23 cellular contexts compared by ENCODE assay signal in the genomic region with DNA sequence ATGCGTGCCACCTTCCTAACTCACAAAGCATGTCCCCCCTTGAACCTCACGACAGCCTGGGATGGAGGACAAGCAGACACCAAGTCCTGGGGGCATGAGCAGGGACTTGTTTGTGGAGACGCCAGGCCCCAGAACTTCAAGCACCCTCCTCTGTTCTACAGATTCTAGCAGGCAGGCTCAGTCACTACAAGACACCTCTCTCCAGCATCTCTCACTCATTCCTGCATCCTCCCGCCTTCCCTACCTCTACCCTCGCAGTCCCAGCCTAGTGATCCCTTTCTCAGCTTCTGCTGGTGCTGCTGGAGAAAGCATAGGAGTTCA. TPM values are rescaled to one million over a fixed set of nuclear protein-coding genes. Genes with fewer than 3 reads are reported as not detected.
DNase-seq lines count a peak whose midpoint lies in the region; ATAC-seq and TF ChIP-seq lines count a peak whose summit lies in the region.
"Had no signal": no experiment of that assay in that cellular context is flagged by ENCODE, and none has a peak within 500 bp of the region (broad histone marks: within the 10 kb centered on the region; RNA-seq: fewer than 3 reads in every experiment).

No MANE protein-coding gene starts in this region.

- ATAC-seq in RWPE2 (ENCODE audit: low read depth) (no peak), HG03469 (IDR thresholded peaks at IDR 0.05; ENCODE audit: unreplicated experiment) (no peak), heart left ventricle (no peak)
- ATAC-seq: activated T-cell treated with anti-CD3 and anti-CD28 coated beads, Interleukin-2, amount 50 U/mL, for 4 hours; heart right ventricle had no signal

- H3K4me1 Mint-ChIP-seq in progenitor cell of endocrine pancreas (ENCODE audit: low read depth): peaks cover 59% of the 10 kb centered on the region

- H3K36me3 ChIP-seq in BLaER1: no peaks in the 10 kb centered on the region
- peaks cover 10% of the 10 kb centered on the region for H3K36me3 ChIP-seq in RWPE2 (ENCODE audit: low read depth)
- H3K36me3 ChIP-seq in liver (ENCODE audit: control insufficient read depth in 4 of 4, insufficient read depth in 3 of 4, low read depth in 1 of 4, low read length in 3 of 4): no peaks in the 10 kb centered on the region
- H3K36me3 ChIP-seq in heart left ventricle: no peaks in the 10 kb centered on the region
- H3K36me3 ChIP-seq: heart right ventricle, upper lobe of left lung had no signal

- peak overlapping the region; percentile 55 for H3K4me3 Mint-ChIP-seq in progenitor cell of endocrine pancreas (ENCODE audit: low read depth)
- H3K4me3 Mint-ChIP-seq: activated naive CD4-positive, alpha-beta T cell treated with anti-CD3 and anti-CD28 coated beads for 36 hours; activated T-cell treated with anti-CD3 and anti-CD28 coated beads, Interleukin-2, amount 50 U/mL, for 4 hours had no signal

- H4K20me1 ChIP-seq in BLaER1: peaks cover 35% of the 10 kb centered on the region

- WGBS in liver: 97% methylated on average over 5 of the region's 5 CpGs
- 89 to 98% (median 93%) methylated on average over 5 of the region's 5 CpGs for WGBS in heart left ventricle, 4 donors

- H3K9me3 Mint-ChIP-seq in progenitor cell of endocrine pancreas (ENCODE audit: low read depth): no peaks in the 10 kb centered on the region
- H3K9me3 Mint-ChIP-seq: activated naive CD4-positive, alpha-beta T cell treated with anti-CD3 and anti-CD28 coated beads for 36 hours; activated T-cell treated with anti-CD3 and anti-CD28 coated beads, Interleukin-2, amount 50 U/mL, for 4 hours had no signal

- H3K4me3 ChIP-seq in BLaER1: no peak overlapping the region
- H3K4me3 ChIP-seq in RWPE2 (ENCODE audit: severe bottlenecking): no peak overlapping the region
- H3K4me3 ChIP-seq in liver (ENCODE audit: low read depth in 1 of 3, low read length in 3 of 3): no peak overlapping the region
- H3K4me3 ChIP-seq in heart left ventricle: no peak overlapping the region
- H3K4me3 ChIP-seq: GM23248, heart right ventricle, upper lobe of left lung had no signal

- no peak for TF ChIP-seq POLR2A in heart left ventricle (IDR thresholded peaks at IDR 0.05)

- peaks cover 10% of the 10 kb centered on the region for H3K27me3 Mint-ChIP-seq in progenitor cell of endocrine pancreas

- intact Hi-C loops in heart left ventricle (cut with DNase I): loop anchor here in 3 of 10 donors (10.0 kb wide), 4 partner anchors 64 to 296 kb away; a partner anchor contains a TSS

- DNase-seq in RWPE2 (ENCODE audit: low spot score) (no peak), progenitor cell of endocrine pancreas (ENCODE audit: low spot score, unreplicated experiment) (no peak), NCI-H748 (lab: John Stamatoyannopoulos, UW; ENCODE audit: unreplicated experiment) (no peak), amniotic stem cell (lab: John Stamatoyannopoulos, UW) (no peak), heart left ventricle (no peak)
- DNase-seq: activated naive CD4-positive, alpha-beta T cell treated with anti-CD3 and anti-CD28 coated beads for 36 hours; activated T-cell treated with anti-CD3 and anti-CD28 coated beads, Interleukin-2, amount 50 U/mL, for 4 hours; amygdala; caudate nucleus; GM23248; heart right ventricle; NCI-H1105; NCI-H2107; stimulated activated CD4-positive, alpha-beta T cell treated with anti-CD3 and anti-CD28 coated beads, Interleukin-12 subunit alpha, Interleukin-12 subunit beta, amount 100 ng/mL, for 4 hours; T-helper 9 cell; upper lobe of left lung had no signal

- H3K4me1 ChIP-seq in BLaER1 (peaks cover 28% of the 10 kb centered on the region), RWPE2 (ENCODE audit: insufficient read depth, poor library complexity, severe bottlenecking) (peaks cover 62% of the 10 kb centered on the region), liver (ENCODE audit: control insufficient read depth in 4 of 4, insufficient read depth in 4 of 4, low read length in 3 of 4) (peaks cover 1 to 34% (median 17%) of the 10 kb centered on the region in 4 donors), heart left ventricle (peaks cover 0 to 36% (median 14%) of the 10 kb centered on the region in 12 donors)

- H3K27ac ChIP-seq in BLaER1: no peak overlapping the region
- H3K27ac ChIP-seq in RWPE2 (ENCODE audit: poor library complexity, severe bottlenecking): peak overlapping the region; percentile 99
- peak overlapping the region; percentile 47 to 91 for H3K27ac ChIP-seq in liver (ENCODE audit: low read depth in 1 of 2, low read length in 2 of 2)
- no peak overlapping the region for H3K27ac ChIP-seq in heart left ventricle
- H3K27ac ChIP-seq: heart right ventricle, HL-60, upper lobe of left lung had no signal

- H3K9me3 ChIP-seq in BLaER1: no peaks in the 10 kb centered on the region
- no peaks in the 10 kb centered on the region for H3K9me3 ChIP-seq in RWPE2 (ENCODE audit: severe bottlenecking)
- no peaks in the 10 kb centered on the region for H3K9me3 ChIP-seq in liver (ENCODE audit: control insufficient read depth in 4 of 4, low read length in 3 of 4)
- H3K9me3 ChIP-seq in heart left ventricle: no peaks in the 10 kb centered on the region
- H3K9me3 ChIP-seq: heart right ventricle, upper lobe of left lung had no signal

- H3K4me2 ChIP-seq in BLaER1: peak overlapping the region; percentile 11

- TF ChIP-seq CTCF in RWPE2 (IDR thresholded peaks at IDR 0.05; ENCODE audit: poor library complexity, severe bottlenecking) (no peak), liver (IDR thresholded peaks at IDR 0.05; ENCODE audit: low read depth, low read length, missing input control) (no peak), progenitor cell of endocrine pancreas (IDR thresholded peaks at IDR 0.05; ENCODE audit: unreplicated experiment) (no peak), heart left ventricle (IDR thresholded peaks at IDR 0.05) (no peak)

- peak overlapping the region; percentile 77 for H3K27ac Mint-ChIP-seq in progenitor cell of endocrine pancreas
- H3K27ac Mint-ChIP-seq: activated naive CD4-positive, alpha-beta T cell treated with anti-CD3 and anti-CD28 coated beads for 36 hours had no signal

- H3K27me3 ChIP-seq in BLaER1 (no peaks in the 10 kb centered on the region), RWPE2 (ENCODE audit: insufficient read depth, poor library complexity, severe bottlenecking) (no peaks in the 10 kb centered on the region), liver (ENCODE audit: control insufficient read depth in 4 of 4, insufficient read depth in 4 of 4, low read length in 3 of 4) (no peaks in the 10 kb centered on the region), heart left ventricle (no peaks in the 10 kb centered on the region)
- H3K27me3 ChIP-seq: heart right ventricle, upper lobe of left lung had no signal

- peaks cover 3% of the 10 kb centered on the region for H3K36me3 Mint-ChIP-seq in progenitor cell of endocrine pancreas (ENCODE audit: insufficient read depth)

- H3K9ac ChIP-seq in BLaER1 (no peak overlapping the region), liver (ENCODE audit: low read depth in 1 of 2, low read length in 2 of 2) (no peak overlapping the region)

- TF ChIP-seq RAD21 in liver (IDR thresholded peaks at IDR 0.05): no peak

TF ChIP-seq in liver, 16 proteins besides CTCF, POLR2A, EP300 and RAD21:
- TF ChIP-seq RXRA (IDR thresholded peaks at IDR 0.05) (no peak), TAF1 (conservative IDR thresholded peaks at IDR 0.05) (no peak), JUND (IDR thresholded peaks at IDR 0.05) (no peak), SP1 (IDR thresholded peaks at IDR 0.05) (no peak), HNF4G (IDR thresholded peaks at IDR 0.05) (no peak), NR2F2 (IDR thresholded peaks at IDR 0.05) (no peak), HNF4A (conservative IDR thresholded peaks at IDR 0.05) (no peak)
- TF ChIP-seq, protein P1, sequence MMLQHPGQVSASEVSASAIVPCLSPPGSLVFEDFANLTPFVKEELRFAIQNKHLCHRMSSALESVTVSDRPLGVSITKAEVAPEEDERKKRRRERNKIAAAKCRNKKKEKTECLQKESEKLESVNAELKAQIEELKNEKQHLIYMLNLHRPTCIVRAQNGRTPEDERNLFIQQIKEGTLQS (IDR thresholded peaks at IDR 0.05): no peak
- TF ChIP-seq, protein P2, sequence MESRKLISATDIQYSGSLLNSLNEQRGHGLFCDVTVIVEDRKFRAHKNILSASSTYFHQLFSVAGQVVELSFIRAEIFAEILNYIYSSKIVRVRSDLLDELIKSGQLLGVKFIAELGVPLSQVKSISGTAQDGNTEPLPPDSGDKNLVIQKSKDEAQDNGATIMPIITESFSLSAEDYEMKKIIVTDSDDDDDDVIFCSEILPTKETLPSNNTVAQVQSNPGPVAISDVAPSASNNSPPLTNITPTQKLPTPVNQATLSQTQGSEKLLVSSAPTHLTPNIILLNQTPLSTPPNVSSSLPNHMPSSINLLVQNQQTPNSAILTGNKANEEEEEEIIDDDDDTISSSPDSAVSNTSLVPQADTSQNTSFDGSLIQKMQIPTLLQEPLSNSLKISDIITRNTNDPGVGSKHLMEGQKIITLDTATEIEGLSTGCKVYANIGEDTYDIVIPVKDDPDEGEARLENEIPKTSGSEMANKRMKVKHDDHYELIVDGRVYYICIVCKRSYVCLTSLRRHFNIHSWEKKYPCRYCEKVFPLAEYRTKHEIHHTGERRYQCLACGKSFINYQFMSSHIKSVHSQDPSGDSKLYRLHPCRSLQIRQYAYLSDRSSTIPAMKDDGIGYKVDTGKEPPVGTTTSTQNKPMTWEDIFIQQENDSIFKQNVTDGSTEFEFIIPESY (IDR thresholded peaks at IDR 0.05): no peak

RNA-seq across cellular contexts. Expression of a gene that starts 3.7 kb away (rescaled TPM):
- total RNA-seq in liver (10 to 100 TPM in 1 of 2 donors, 1 to 10 TPM in 1; 7.2 to 13.3 TPM), progenitor cell of endocrine pancreas (45.0 and 63.3 TPM in 2 replicates), heart left ventricle (10 to 100 TPM; 10.2 to 23.8 (median 13.2) TPM)
- polyA plus RNA-seq in liver (1 to 10 TPM; 3.4 to 4.8 TPM), heart left ventricle (1 to 10 TPM; 5.0 to 8.1 TPM)

RNA-seq across cellular contexts. Expression of a gene that starts 37.4 kb away (rescaled TPM):
- total RNA-seq in liver (not detected), progenitor cell of endocrine pancreas (not detected in 2 replicates), heart left ventricle (1 to 10 TPM in 1 of 9 donors, under 1 TPM in 3, not detected in 5; 0.12 to 5.0 (median 0.50) TPM)
- polyA plus RNA-seq in liver (not detected), heart left ventricle (under 1 TPM in 1 of 2 donors, not detected in 1; 0.46 TPM)
- total RNA-seq: activated naive CD4-positive, alpha-beta T cell treated with anti-CD3 and anti-CD28 coated beads for 36 hours; activated T-cell treated with anti-CD3 and anti-CD28 coated beads, Interleukin-2, amount 50 U/mL, for 4 hours; fibroblast of villous mesenchyme; left lobe of liver; mononuclear cell had no signal

Comparison
In these comparisons a context has a peak if more than half of its experiments do, and no peak if none do; other contexts are left out.
1. H3K27ac ChIP-seq: peak in RWPE2 (single experiment) and liver (2 of 2); none in BLaER1 (single experiment) and heart left ventricle (0 of 12).